In the genomic region with DNA sequence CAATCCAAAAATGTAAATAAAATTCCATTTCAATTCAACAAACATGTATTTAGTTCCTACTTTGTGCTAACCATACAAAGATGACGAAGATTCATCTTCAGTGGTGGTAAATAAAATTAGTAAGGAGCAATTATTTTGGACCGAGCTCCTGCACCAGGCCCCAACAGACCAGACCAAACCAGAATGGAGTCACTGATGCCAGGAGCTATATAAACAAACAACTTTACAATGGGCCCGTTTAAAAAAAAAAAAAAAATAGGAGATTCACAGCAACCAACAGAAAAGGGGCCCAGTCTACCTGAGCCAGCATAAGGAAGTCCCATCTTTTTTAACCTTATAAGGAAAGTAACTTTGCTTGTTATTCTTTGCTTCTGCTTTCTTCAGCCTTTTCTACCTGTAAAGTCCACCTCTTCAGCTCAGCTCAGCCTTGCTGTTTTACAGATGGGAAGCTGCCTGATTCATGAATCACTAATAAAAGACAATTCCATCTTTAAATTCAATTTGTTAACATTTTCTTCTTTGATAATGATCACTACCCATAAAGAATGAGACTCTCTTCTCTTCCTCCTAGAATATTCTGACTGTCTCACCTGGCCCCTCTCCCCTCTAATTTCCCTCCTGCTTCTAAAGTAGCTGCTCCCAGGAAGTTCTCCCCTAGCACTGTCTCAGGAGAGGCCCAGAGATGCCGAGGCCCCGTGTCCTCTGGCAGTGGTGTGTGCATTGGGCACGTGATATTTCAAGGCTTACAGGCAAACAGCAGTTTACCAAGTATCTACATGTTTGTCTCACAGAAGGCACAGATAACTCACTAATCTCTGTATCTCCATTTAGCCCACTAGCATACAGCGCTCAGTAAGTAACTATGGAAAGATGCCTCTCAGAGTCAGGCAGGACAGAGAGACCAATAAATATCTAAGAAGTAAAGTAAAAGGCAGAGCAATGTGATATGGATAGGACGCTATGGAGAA, we compare ENCODE assay signal across 1 cellular context.
TF ChIP-seq lines count a peak whose summit lies in the region.

No MANE protein-coding gene starts in this region.

TF ChIP-seq in K562, 482 proteins besides CTCF, POLR2A, EP300 and RAD21 (continued from another document and continues in another):
- TF ChIP-seq HNRNPUL1 (IDR thresholded peaks at IDR 0.05; ENCODE audit: low read length), result no peak
- TF ChIP-seq ZBTB34 (CRISPR knock-in tag; IDR thresholded peaks at IDR 0.05), result peak; percentile 76; the same call in 1 of the 2 replicates
- TF ChIP-seq KHSRP (IDR thresholded peaks at IDR 0.05), result no peak
- TF ChIP-seq ZNF23 (CRISPR knock-in tag; IDR thresholded peaks at IDR 0.05), result peak; percentile 51; the same call in 1 of the 2 replicates
- 0 out of 2 replicates have a peak, but pooled peaks have one; percentile 21 for TF ChIP-seq E2F3 (CRISPR knock-in tag; IDR thresholded peaks at IDR 0.05)
- TF ChIP-seq ZNF24 (IDR thresholded peaks at IDR 0.05), result no peak
- no peak for TF ChIP-seq PHB2 (IDR thresholded peaks at IDR 0.05; ENCODE audit: low read depth)
- peak; percentile 41; the same call in 1 of the 2 replicates for TF ChIP-seq ZNF445 (CRISPR knock-in tag; IDR thresholded peaks at IDR 0.05; ENCODE audit: low read depth)
- peak; percentile 31; the same call in 1 of the 2 replicates for TF ChIP-seq ZNF444 (CRISPR knock-in tag; IDR thresholded peaks at IDR 0.05)
- TF ChIP-seq TEAD4 (IDR thresholded peaks at IDR 0.05; ENCODE audit: low read length), result peak; percentile 25; the same call in 1 of the 2 replicates
- no peak for TF ChIP-seq TEAD4 (CRISPR knock-in tag; IDR thresholded peaks at IDR 0.05; ENCODE audit: borderline replicate concordance)
- TF ChIP-seq, protein P1, sequence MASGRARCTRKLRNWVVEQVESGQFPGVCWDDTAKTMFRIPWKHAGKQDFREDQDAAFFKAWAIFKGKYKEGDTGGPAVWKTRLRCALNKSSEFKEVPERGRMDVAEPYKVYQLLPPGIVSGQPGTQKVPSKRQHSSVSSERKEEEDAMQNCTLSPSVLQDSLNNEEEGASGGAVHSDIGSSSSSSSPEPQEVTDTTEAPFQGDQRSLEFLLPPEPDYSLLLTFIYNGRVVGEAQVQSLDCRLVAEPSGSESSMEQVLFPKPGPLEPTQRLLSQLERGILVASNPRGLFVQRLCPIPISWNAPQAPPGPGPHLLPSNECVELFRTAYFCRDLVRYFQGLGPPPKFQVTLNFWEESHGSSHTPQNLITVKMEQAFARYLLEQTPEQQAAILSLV (tag; IDR thresholded peaks at IDR 0.05), result peak; percentile 86
- peak; percentile 77 for TF ChIP-seq L3MBTL2 (IDR thresholded peaks at IDR 0.05)
- 0 out of 2 replicates have a peak, but pooled peaks have one; percentile 19 for TF ChIP-seq ERF (CRISPR knock-in tag; IDR thresholded peaks at IDR 0.05)
- TF ChIP-seq, protein P2, sequence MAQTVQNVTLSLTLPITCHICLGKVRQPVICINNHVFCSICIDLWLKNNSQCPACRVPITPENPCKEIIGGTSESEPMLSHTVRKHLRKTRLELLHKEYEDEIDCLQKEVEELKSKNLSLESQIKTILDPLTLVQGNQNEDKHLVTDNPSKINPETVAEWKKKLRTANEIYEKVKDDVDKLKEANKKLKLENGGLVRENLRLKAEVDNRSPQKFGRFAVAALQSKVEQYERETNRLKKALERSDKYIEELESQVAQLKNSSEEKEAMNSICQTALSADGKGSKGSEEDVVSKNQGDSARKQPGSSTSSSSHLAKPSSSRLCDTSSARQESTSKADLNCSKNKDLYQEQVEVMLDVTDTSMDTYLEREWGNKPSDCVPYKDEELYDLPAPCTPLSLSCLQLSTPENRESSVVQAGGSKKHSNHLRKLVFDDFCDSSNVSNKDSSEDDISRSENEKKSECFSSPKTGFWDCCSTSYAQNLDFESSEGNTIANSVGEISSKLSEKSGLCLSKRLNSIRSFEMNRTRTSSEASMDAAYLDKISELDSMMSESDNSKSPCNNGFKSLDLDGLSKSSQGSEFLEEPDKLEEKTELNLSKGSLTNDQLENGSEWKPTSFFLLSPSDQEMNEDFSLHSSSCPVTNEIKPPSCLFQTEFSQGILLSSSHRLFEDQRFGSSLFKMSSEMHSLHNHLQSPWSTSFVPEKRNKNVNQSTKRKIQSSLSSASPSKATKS (CRISPR knock-in tag; IDR thresholded peaks at IDR 0.05), result no peak
- no peak for TF ChIP-seq HLTF (IDR thresholded peaks at IDR 0.05)
- TF ChIP-seq NR2C1 (IDR thresholded peaks at IDR 0.05), result no peak
- peak; percentile 86 for TF ChIP-seq NR2C1 (tag; IDR thresholded peaks at IDR 0.05)
- TF ChIP-seq EP400 (IDR thresholded peaks at IDR 0.05), result peak; percentile 27; the same call in 1 of the 2 replicates
- no peak for TF ChIP-seq PRMT5 (CRISPR knock-in tag; IDR thresholded peaks at IDR 0.05)
- peak; percentile 56 for TF ChIP-seq RBBP5 (IDR thresholded peaks at IDR 0.05; ENCODE audit: borderline replicate concordance, insufficient read depth, low read length, poor library complexity, severe bottlenecking)
- peak; percentile 3; the same call in 1 of the 2 replicates for TF ChIP-seq NFIX (CRISPR knock-in tag; IDR thresholded peaks at IDR 0.05; ENCODE audit: low read depth)
- peak; percentile 93 for TF ChIP-seq SMAD4 (CRISPR knock-in tag; conservative IDR thresholded peaks at IDR 0.05)
- TF ChIP-seq MTF1 (CRISPR knock-in tag; IDR thresholded peaks at IDR 0.05; ENCODE audit: borderline replicate concordance), result 0 out of 2 replicates have a peak, but pooled peaks have one; percentile 46
- peak; percentile 26; the same call in 1 of the 2 replicates for TF ChIP-seq DPF2 (IDR thresholded peaks at IDR 0.05)
- TF ChIP-seq, protein P3, sequence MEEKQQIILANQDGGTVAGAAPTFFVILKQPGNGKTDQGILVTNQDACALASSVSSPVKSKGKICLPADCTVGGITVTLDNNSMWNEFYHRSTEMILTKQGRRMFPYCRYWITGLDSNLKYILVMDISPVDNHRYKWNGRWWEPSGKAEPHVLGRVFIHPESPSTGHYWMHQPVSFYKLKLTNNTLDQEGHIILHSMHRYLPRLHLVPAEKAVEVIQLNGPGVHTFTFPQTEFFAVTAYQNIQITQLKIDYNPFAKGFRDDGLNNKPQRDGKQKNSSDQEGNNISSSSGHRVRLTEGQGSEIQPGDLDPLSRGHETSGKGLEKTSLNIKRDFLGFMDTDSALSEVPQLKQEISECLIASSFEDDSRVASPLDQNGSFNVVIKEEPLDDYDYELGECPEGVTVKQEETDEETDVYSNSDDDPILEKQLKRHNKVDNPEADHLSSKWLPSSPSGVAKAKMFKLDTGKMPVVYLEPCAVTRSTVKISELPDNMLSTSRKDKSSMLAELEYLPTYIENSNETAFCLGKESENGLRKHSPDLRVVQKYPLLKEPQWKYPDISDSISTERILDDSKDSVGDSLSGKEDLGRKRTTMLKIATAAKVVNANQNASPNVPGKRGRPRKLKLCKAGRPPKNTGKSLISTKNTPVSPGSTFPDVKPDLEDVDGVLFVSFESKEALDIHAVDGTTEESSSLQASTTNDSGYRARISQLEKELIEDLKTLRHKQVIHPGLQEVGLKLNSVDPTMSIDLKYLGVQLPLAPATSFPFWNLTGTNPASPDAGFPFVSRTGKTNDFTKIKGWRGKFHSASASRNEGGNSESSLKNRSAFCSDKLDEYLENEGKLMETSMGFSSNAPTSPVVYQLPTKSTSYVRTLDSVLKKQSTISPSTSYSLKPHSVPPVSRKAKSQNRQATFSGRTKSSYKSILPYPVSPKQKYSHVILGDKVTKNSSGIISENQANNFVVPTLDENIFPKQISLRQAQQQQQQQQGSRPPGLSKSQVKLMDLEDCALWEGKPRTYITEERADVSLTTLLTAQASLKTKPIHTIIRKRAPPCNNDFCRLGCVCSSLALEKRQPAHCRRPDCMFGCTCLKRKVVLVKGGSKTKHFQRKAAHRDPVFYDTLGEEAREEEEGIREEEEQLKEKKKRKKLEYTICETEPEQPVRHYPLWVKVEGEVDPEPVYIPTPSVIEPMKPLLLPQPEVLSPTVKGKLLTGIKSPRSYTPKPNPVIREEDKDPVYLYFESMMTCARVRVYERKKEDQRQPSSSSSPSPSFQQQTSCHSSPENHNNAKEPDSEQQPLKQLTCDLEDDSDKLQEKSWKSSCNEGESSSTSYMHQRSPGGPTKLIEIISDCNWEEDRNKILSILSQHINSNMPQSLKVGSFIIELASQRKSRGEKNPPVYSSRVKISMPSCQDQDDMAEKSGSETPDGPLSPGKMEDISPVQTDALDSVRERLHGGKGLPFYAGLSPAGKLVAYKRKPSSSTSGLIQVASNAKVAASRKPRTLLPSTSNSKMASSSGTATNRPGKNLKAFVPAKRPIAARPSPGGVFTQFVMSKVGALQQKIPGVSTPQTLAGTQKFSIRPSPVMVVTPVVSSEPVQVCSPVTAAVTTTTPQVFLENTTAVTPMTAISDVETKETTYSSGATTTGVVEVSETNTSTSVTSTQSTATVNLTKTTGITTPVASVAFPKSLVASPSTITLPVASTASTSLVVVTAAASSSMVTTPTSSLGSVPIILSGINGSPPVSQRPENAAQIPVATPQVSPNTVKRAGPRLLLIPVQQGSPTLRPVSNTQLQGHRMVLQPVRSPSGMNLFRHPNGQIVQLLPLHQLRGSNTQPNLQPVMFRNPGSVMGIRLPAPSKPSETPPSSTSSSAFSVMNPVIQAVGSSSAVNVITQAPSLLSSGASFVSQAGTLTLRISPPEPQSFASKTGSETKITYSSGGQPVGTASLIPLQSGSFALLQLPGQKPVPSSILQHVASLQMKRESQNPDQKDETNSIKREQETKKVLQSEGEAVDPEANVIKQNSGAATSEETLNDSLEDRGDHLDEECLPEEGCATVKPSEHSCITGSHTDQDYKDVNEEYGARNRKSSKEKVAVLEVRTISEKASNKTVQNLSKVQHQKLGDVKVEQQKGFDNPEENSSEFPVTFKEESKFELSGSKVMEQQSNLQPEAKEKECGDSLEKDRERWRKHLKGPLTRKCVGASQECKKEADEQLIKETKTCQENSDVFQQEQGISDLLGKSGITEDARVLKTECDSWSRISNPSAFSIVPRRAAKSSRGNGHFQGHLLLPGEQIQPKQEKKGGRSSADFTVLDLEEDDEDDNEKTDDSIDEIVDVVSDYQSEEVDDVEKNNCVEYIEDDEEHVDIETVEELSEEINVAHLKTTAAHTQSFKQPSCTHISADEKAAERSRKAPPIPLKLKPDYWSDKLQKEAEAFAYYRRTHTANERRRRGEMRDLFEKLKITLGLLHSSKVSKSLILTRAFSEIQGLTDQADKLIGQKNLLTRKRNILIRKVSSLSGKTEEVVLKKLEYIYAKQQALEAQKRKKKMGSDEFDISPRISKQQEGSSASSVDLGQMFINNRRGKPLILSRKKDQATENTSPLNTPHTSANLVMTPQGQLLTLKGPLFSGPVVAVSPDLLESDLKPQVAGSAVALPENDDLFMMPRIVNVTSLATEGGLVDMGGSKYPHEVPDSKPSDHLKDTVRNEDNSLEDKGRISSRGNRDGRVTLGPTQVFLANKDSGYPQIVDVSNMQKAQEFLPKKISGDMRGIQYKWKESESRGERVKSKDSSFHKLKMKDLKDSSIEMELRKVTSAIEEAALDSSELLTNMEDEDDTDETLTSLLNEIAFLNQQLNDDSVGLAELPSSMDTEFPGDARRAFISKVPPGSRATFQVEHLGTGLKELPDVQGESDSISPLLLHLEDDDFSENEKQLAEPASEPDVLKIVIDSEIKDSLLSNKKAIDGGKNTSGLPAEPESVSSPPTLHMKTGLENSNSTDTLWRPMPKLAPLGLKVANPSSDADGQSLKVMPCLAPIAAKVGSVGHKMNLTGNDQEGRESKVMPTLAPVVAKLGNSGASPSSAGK (IDR thresholded peaks at IDR 0.05), result peak; percentile 69
- no peak for TF ChIP-seq CREB5 (CRISPR knock-in tag; IDR thresholded peaks at IDR 0.05)
- TF ChIP-seq NR2C2 (CRISPR knock-in tag; IDR thresholded peaks at IDR 0.05), result no peak
- TF ChIP-seq NR2C2 (tag; IDR thresholded peaks at IDR 0.05), result peak; percentile 42; the same call in 1 of the 2 replicates
- no peak for TF ChIP-seq ZFPM2 (CRISPR knock-in tag; IDR thresholded peaks at IDR 0.05)
- no peak for TF ChIP-seq ZKSCAN3 (CRISPR knock-in tag; IDR thresholded peaks at IDR 0.05)
- 0 out of 2 replicates have a peak, but pooled peaks have one; percentile 46 for TF ChIP-seq HMBOX1 (IDR thresholded peaks at IDR 0.05)
- TF ChIP-seq, protein P4, sequence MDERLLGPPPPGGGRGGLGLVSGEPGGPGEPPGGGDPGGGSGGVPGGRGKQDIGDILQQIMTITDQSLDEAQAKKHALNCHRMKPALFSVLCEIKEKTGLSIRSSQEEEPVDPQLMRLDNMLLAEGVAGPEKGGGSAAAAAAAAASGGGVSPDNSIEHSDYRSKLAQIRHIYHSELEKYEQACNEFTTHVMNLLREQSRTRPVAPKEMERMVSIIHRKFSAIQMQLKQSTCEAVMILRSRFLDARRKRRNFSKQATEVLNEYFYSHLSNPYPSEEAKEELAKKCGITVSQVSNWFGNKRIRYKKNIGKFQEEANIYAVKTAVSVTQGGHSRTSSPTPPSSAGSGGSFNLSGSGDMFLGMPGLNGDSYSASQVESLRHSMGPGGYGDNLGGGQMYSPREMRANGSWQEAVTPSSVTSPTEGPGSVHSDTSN (CRISPR knock-in tag; IDR thresholded peaks at IDR 0.05; ENCODE audit: low read depth), result no peak
- TF ChIP-seq, protein P4 (tag; conservative IDR thresholded peaks at IDR 0.05; ENCODE audit: low read depth), result peak; percentile 52
